13 cellular contexts compared by ENCODE assay signal in genomic region chr10:122333037-122333436, GRCh38. TPM values are rescaled to one million over a fixed set of nuclear protein-coding genes. Genes with fewer than 3 reads are reported as not detected.
DNase-seq lines count a peak whose midpoint lies in the region; ATAC-seq and TF ChIP-seq lines count a peak whose summit lies in the region.
"Had no signal": no experiment of that assay in that cellular context is flagged by ENCODE, and none has a peak within 500 bp of the region (broad histone marks: within the 10 kb centered on the region; RNA-seq: fewer than 3 reads in every experiment).

No MANE protein-coding gene starts in this region.

- H3K36me3 ChIP-seq in mesendoderm (ENCODE audit: control insufficient read depth, insufficient read depth, low read length) (no peaks in the 10 kb centered on the region), colonic mucosa (no peaks in the 10 kb centered on the region), heart left ventricle (no peaks in the 10 kb centered on the region)
- H3K36me3 ChIP-seq: BLaER1 had no signal

- ATAC-seq in GM18511 (IDR thresholded peaks at IDR 0.05; ENCODE audit: unreplicated experiment) (peak; percentile 69), heart left ventricle (no peak)
- ATAC-seq: HCT116 had no signal

- no peak overlapping the region for H3K27ac ChIP-seq in mesendoderm (ENCODE audit: low read depth, low read length)
- no peak overlapping the region for H3K27ac ChIP-seq in colonic mucosa
- no peak overlapping the region for H3K27ac ChIP-seq in heart left ventricle
- H3K27ac ChIP-seq: BLaER1 had no signal

- H3K56ac ChIP-seq in mesendoderm (ENCODE audit: low read length) = no peak overlapping the region

- no peak for TF ChIP-seq CTCF in colonic mucosa (IDR thresholded peaks at IDR 0.05)
- TF ChIP-seq CTCF in heart left ventricle (IDR thresholded peaks at IDR 0.05) = no peak

- DNase-seq in DMS53 (lab: John Stamatoyannopoulos, UW) = peak; percentile 75
- DNase-seq in M059J (ENCODE audit: low read depth) = peak; percentile 26
- DNase-seq in glomerular visceral epithelial cell (ENCODE audit: extremely low spot score) = peak; percentile 23
- no peak for DNase-seq in mesendoderm
- DNase-seq in colonic mucosa = no peak
- DNase-seq in heart left ventricle = no peak
- DNase-seq: effector CD4-positive, alpha-beta T cell; foreskin melanocyte; NCI-H2081 treated with DMSO at 0.1 percent for 48 hours; posterior cingulate gyrus had no signal

- no peak overlapping the region for H2BK15ac ChIP-seq in mesendoderm (replicated peaks; ENCODE audit: low read depth)

- H3K4me3 ChIP-seq in mesendoderm (ENCODE audit: low read length) (no peak overlapping the region), colonic mucosa (no peak overlapping the region), heart left ventricle (no peak overlapping the region)
- H3K4me3 ChIP-seq: BLaER1 had no signal

- H4K8ac ChIP-seq in mesendoderm (ENCODE audit: low read depth, low read length) = no peak overlapping the region

- no peaks in the 10 kb centered on the region for H3K79me2 ChIP-seq in mesendoderm (ENCODE audit: control insufficient read depth, insufficient read depth, low read length)

- no CpG with 5 or more reads among the region's 4 CpGs for WGBS in mesendoderm (ENCODE audit: extremely low coverage, insufficient coverage, low lambda C conversion rate)
- 74 to 88% (median 77%) methylated on average over 4 of the region's 4 CpGs for WGBS in heart left ventricle, 4 donors

- TF ChIP-seq POLR2A in heart left ventricle (IDR thresholded peaks at IDR 0.05) = no peak

- H3K79me1 ChIP-seq in mesendoderm (ENCODE audit: low read length) = no peaks in the 10 kb centered on the region

- no peak overlapping the region for H3K4ac ChIP-seq in mesendoderm (ENCODE audit: low read depth, low read length)

- no peak overlapping the region for H2BK120ac ChIP-seq in mesendoderm (ENCODE audit: low read depth, low read length)

- intact Hi-C loops in colonic mucosa (cut with DNase I) = no loop called here
- intact Hi-C loops in heart left ventricle (cut with DNase I) = no loop called here

- H3K27me3 ChIP-seq in mesendoderm (ENCODE audit: insufficient read depth, low read length, poor library complexity) = no peaks in the 10 kb centered on the region
- no peaks in the 10 kb centered on the region for H3K27me3 ChIP-seq in colonic mucosa
- no peaks in the 10 kb centered on the region for H3K27me3 ChIP-seq in heart left ventricle
- H3K27me3 ChIP-seq: BLaER1 had no signal

- no peak overlapping the region for H3K18ac ChIP-seq in mesendoderm (ENCODE audit: low read length)

- H3K23ac ChIP-seq in mesendoderm (ENCODE audit: low read length) = no peak overlapping the region

- no peak overlapping the region for H3K4me2 ChIP-seq in mesendoderm (ENCODE audit: low read length)
- H3K4me2 ChIP-seq: BLaER1 had no signal

- no peak overlapping the region for H4K5ac ChIP-seq in mesendoderm (ENCODE audit: low read length)

- H3K4me1 ChIP-seq in mesendoderm (ENCODE audit: control insufficient read depth, low read depth, low read length) = no peaks in the 10 kb centered on the region
- H3K4me1 ChIP-seq in colonic mucosa = no peaks in the 10 kb centered on the region
- H3K4me1 ChIP-seq in heart left ventricle = no peaks in the 10 kb centered on the region

- H3K9ac ChIP-seq in mesendoderm (ENCODE audit: low read length) = no peak overlapping the region
- H3K9ac ChIP-seq in colonic mucosa (ENCODE audit: low read depth in 2 of 2, low read length in 2 of 2) = no peak overlapping the region
- H3K9ac ChIP-seq: BLaER1 had no signal

- H2AK5ac ChIP-seq in mesendoderm (ENCODE audit: low read length) = no peak overlapping the region

- H3K9me3 ChIP-seq in colonic mucosa (no peaks in the 10 kb centered on the region), heart left ventricle (no peaks in the 10 kb centered on the region)
- H3K9me3 ChIP-seq: BLaER1 had no signal

- H2BK5ac ChIP-seq in mesendoderm (ENCODE audit: low read length) = no peak overlapping the region

RNA-seq across cellular contexts. Expression of gene PLEKHA1, which starts 41.5 kb away (rescaled TPM):
- total RNA-seq in M059J (2014; rRNA removed; shearing (Covaris generic)) = 8.8 and 13.5 TPM in 2 replicates
- 16.3 TPM for polyA plus RNA-seq in mesendoderm (2013, experiment 1 of 2)
- polyA plus RNA-seq in mesendoderm (2013, experiment 2 of 2) = 16.8 TPM
- total RNA-seq in colonic mucosa = 10 to 100 TPM; 34.8 to 55.6 TPM
- 10 to 100 TPM; 32.3 to 70.6 (median 44.7) TPM for total RNA-seq in heart left ventricle
- polyA plus RNA-seq in heart left ventricle = 10 to 100 TPM; 14.1 to 38.5 TPM

Comparison
In these comparisons a context has a peak if more than half of its experiments do, and no peak if none do; other contexts are left out.
1. DNase-seq: peak in DMS53 (single experiment), M059J (single experiment) and glomerular visceral epithelial cell (single experiment); none in mesendoderm (single experiment), colonic mucosa (single experiment) and heart left ventricle (0 of 5).